Comparison of ENCODE assay signal across 8 cellular contexts in the genomic region with DNA sequence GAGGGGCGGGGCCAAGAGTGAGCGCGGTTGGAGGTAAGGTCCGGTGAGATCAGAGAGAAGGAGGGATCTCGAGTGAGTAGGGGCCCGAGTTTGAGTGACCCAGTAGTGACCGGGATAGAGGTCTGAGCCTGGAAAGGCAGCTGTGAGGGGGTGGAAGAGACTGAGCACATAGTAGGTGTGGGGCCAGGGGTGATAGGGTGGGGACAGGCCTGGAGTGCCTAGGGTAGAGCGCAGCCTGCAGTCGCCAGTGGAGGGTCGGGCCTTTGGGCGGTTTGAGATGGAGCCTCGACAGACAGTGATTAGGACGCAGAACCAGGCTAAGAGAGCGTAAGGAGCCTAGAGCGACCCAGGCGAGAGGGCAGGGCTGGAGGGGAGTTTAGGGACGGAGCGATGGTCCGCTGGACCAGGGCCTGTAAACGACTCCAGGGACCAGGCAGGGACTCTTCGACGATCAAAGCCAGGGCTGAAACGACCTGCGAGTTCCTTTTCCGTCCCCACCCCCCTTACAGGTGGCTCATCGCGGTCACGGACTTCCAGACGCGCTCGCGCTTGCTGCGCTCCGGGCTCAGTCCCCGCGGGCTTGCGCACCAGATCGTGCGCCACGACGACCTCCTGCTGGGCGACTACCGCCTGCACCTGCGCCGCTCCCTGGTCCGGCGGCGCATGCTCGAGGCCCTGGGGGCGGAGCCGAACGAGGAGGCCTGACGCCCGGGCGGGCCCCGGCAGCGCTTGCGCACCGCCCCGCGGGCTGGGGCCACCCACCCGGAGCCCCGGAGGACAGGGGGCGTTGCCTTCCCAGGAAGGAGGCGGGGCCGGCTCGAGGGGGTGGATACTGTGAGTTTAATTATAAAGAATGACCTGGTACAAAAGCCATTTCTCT. TPM values are rescaled to one million over a fixed set of nuclear protein-coding genes. Genes with fewer than 3 reads are reported as not detected.
A peak's percentile ranks its signal among the peaks of the same experiment; 100 is the strongest.
DNase-seq lines count a peak whose midpoint lies in the region; ATAC-seq and TF ChIP-seq lines count a peak whose summit lies in the region.

No MANE protein-coding gene starts in this region.

- peak overlapping the region; percentile 65 for H3K27ac Mint-ChIP-seq in CD4-positive, alpha-beta T cell
- H3K27ac Mint-ChIP-seq in activated B cell treated with CpG ODN at 0.5 μM for 24 hours = peak overlapping the region; percentile 80
- peak overlapping the region; percentile 71 for H3K27ac Mint-ChIP-seq in dendritic cell treated with granulocyte-macrophage colony-stimulating factor and Interleukin-4, amounts not matched to agents 40 ng/mL and 50 ng/mL, for 4 days

- peaks cover 68% of the 10 kb centered on the region for H3K27me3 ChIP-seq in CD4-positive, alpha-beta T cell (ENCODE audit: control insufficient read depth, insufficient read depth, low read length)
- H3K27me3 ChIP-seq in lower lobe of right lung (ENCODE audit: low read depth) = peaks cover 44% of the 10 kb centered on the region

- H3K36me3 ChIP-seq in lower lobe of right lung = no peaks in the 10 kb centered on the region

- POLR2A ChIA-PET in CD4-positive, alpha-beta T cell (lab: Charles Lee) = no interaction called here
- POLR2A ChIA-PET in activated B cell treated with CpG ODN at 0.5 μM for 24 hours (lab: Charles Lee) = no interaction called here

- peaks cover 16% of the 10 kb centered on the region for H3K4me1 ChIP-seq in lower lobe of right lung

- H3K27ac ChIP-seq in CD4-positive, alpha-beta T cell (ENCODE audit: low read depth, low read length) = no peak overlapping the region
- H3K27ac ChIP-seq in lower lobe of right lung = peak overlapping the region; percentile 76

- H3K4me3 Mint-ChIP-seq in CD4-positive, alpha-beta T cell = peak overlapping the region; percentile 67
- H3K4me3 Mint-ChIP-seq in activated B cell treated with CpG ODN at 0.5 μM for 24 hours = peak overlapping the region; percentile 76
- peak overlapping the region; percentile 64 for H3K4me3 Mint-ChIP-seq in dendritic cell treated with granulocyte-macrophage colony-stimulating factor and Interleukin-4, amounts not matched to agents 40 ng/mL and 50 ng/mL, for 4 days

- peaks cover 9% of the 10 kb centered on the region for H3K9me3 ChIP-seq in CD4-positive, alpha-beta T cell (ENCODE audit: control insufficient read depth, low read length)
- no peaks in the 10 kb centered on the region for H3K9me3 ChIP-seq in lower lobe of right lung

- peaks cover 83% of the 10 kb centered on the region for H3K27me3 Mint-ChIP-seq in CD4-positive, alpha-beta T cell
- H3K27me3 Mint-ChIP-seq in activated B cell treated with CpG ODN at 0.5 μM for 24 hours = peaks cover 49% of the 10 kb centered on the region
- H3K27me3 Mint-ChIP-seq in dendritic cell treated with granulocyte-macrophage colony-stimulating factor and Interleukin-4, amounts not matched to agents 40 ng/mL and 50 ng/mL, for 4 days = peaks cover 79% of the 10 kb centered on the region

- peak in 9 of 10 experiments; percentile 6 to 49 (median 16) for DNase-seq in CD4-positive, alpha-beta T cell
- peak; percentile 55 for DNase-seq in M059J (ENCODE audit: low read depth)
- peak; percentile 57 for DNase-seq in activated B cell treated with CpG ODN at 0.5 μM for 24 hours
- peak; percentile 82 for DNase-seq in lower lobe of right lung
- peak; percentile 41 for DNase-seq in stimulated activated CD8-positive, alpha-beta memory T cell treated with anti-CD3 and anti-CD28 coated beads, Interleukin-12 subunit alpha, Interleukin-12 subunit beta, amount 100 ng/mL, for 4 hours (ENCODE audit: low read depth)
- DNase-seq in GM19240 (ENCODE audit: insufficient read length, low spot score) = no peak
- no peak for DNase-seq in cortex of kidney (lab: John Stamatoyannopoulos, UW)

- peak overlapping the region; percentile 46 for H3K4me3 ChIP-seq in lower lobe of right lung

- H3K9me3 Mint-ChIP-seq in CD4-positive, alpha-beta T cell = peaks cover 7% of the 10 kb centered on the region
- peaks cover 11% of the 10 kb centered on the region for H3K9me3 Mint-ChIP-seq in activated B cell treated with CpG ODN at 0.5 μM for 24 hours
- H3K9me3 Mint-ChIP-seq in dendritic cell treated with granulocyte-macrophage colony-stimulating factor and Interleukin-4, amounts not matched to agents 40 ng/mL and 50 ng/mL, for 4 days = peaks cover 34% of the 10 kb centered on the region

- TF ChIP-seq CTCF in CD4-positive, alpha-beta T cell (IDR thresholded peaks at IDR 0.05) = no peak
- no peak for TF ChIP-seq CTCF in activated B cell treated with CpG ODN at 0.5 μM for 24 hours (IDR thresholded peaks at IDR 0.05)
- peak; percentile 9 for TF ChIP-seq CTCF in lower lobe of right lung (IDR thresholded peaks at IDR 0.05)

- no peaks in the 10 kb centered on the region for H3K36me3 Mint-ChIP-seq in CD4-positive, alpha-beta T cell (ENCODE audit: low read depth)
- H3K36me3 Mint-ChIP-seq in activated B cell treated with CpG ODN at 0.5 μM for 24 hours (ENCODE audit: low read depth) = peaks cover 1% of the 10 kb centered on the region
- H3K36me3 Mint-ChIP-seq in dendritic cell treated with granulocyte-macrophage colony-stimulating factor and Interleukin-4, amounts not matched to agents 40 ng/mL and 50 ng/mL, for 4 days (ENCODE audit: low read depth) = peaks cover 6% of the 10 kb centered on the region

- CTCF ChIA-PET in CD4-positive, alpha-beta T cell (lab: Charles Lee) = no interaction called here
- CTCF ChIA-PET in activated B cell treated with CpG ODN at 0.5 μM for 24 hours (lab: Charles Lee) = no interaction called here

- peak; percentile 19 for ATAC-seq in CD4-positive, alpha-beta T cell (ENCODE audit: poor library complexity)
- ATAC-seq in activated B cell treated with CpG ODN at 0.5 μM for 24 hours (ENCODE audit: low read depth) = peak; percentile 63
- ATAC-seq in lower lobe of right lung = peak; percentile 86 to 92

- intact Hi-C loops in CD4-positive, alpha-beta T cell (cut with DNase I, micrococcal nuclease) = no loop called here
- intact Hi-C loops in activated B cell treated with CpG ODN at 0.5 μM for 24 hours (cut with micrococcal nuclease) (loop anchor here (1.0 to 2.0 kb wide), 2 partner anchors 21 to 66 kb away; no protein-coding TSS in a partner anchor), lower lobe of right lung (cut with DNase I) (no loop called here)
- intact Hi-C loops in dendritic cell treated with granulocyte-macrophage colony-stimulating factor and Interleukin-4, amounts not matched to agents 40 ng/mL and 50 ng/mL, for 4 days (cut with micrococcal nuclease) = no loop called here

- H3K4me1 Mint-ChIP-seq in CD4-positive, alpha-beta T cell (ENCODE audit: low read depth) = peaks cover 17% of the 10 kb centered on the region
- peaks cover 23% of the 10 kb centered on the region for H3K4me1 Mint-ChIP-seq in activated B cell treated with CpG ODN at 0.5 μM for 24 hours
- H3K4me1 Mint-ChIP-seq in dendritic cell treated with granulocyte-macrophage colony-stimulating factor and Interleukin-4, amounts not matched to agents 40 ng/mL and 50 ng/mL, for 4 days (ENCODE audit: low read depth) = peaks cover 11% of the 10 kb centered on the region

RNA-seq across cellular contexts. Expression of gene C19orf81, which starts 9.4 kb away (rescaled TPM):
- total RNA-seq in CD4-positive, alpha-beta T cell = not detected
- 1.0 and 4.9 TPM in 2 replicates for total RNA-seq in M059J (2014; rRNA removed; shearing (Covaris generic))
- total RNA-seq in activated B cell treated with CpG ODN at 0.5 μM for 24 hours (0.69 TPM in 1 of 2 replicates, not detected in the other), lower lobe of right lung (5.2 TPM)

RNA-seq across cellular contexts. Expression of gene SYT3, which starts 19.0 kb away (rescaled TPM):
- total RNA-seq in CD4-positive, alpha-beta T cell = not detected
- not detected in 2 replicates for total RNA-seq in M059J (2014; rRNA removed; shearing (Covaris generic))
- total RNA-seq in activated B cell treated with CpG ODN at 0.5 μM for 24 hours = 0.60 TPM in 1 of 2 replicates, not detected in the other
- total RNA-seq in lower lobe of right lung = 1.2 TPM

Comparison
In these comparisons a context has a peak if more than half of its experiments do, and no peak if none do; other contexts are left out.
1. ATAC-seq: peak in every context shown above with its lines; median percentile 89 in lower lobe of right lung; 63 in activated B cell treated with CpG ODN at 0.5 μM for 24 hours; 19 in CD4-positive, alpha-beta T cell.
2. DNase-seq: peak in CD4-positive, alpha-beta T cell (9 of 10), M059J (single experiment), activated B cell treated with CpG ODN at 0.5 μM for 24 hours (single experiment), lower lobe of right lung (single experiment) and stimulated activated CD8-positive, alpha-beta memory T cell treated with anti-CD3 and anti-CD28 coated beads, Interleukin-12 subunit alpha, Interleukin-12 subunit beta, amount 100 ng/mL, for 4 hours (single experiment); none in GM19240 (single experiment) and cortex of kidney (single experiment).
3. Peak in every context shown above with its lines, with median percentiles within 50 percentile points of each other: H3K27ac Mint-ChIP-seq and H3K4me3 Mint-ChIP-seq.